In genomic region chr10:66209025-66209424, GRCh38 we compare ENCODE assay signal across 23 cellular contexts.
DNase-seq lines count a peak whose midpoint lies in the region; ATAC-seq, FAIRE-seq and TF ChIP-seq lines count a peak whose summit lies in the region.
"Had no signal": no experiment of that assay in that cellular context is flagged by ENCODE, and none has a peak within 500 bp of the region (broad histone marks: within the 10 kb centered on the region; RNA-seq: fewer than 3 reads in every experiment).

No MANE protein-coding gene starts in this region.

- no peak overlapping the region for H3K4me2 ChIP-seq in astrocyte (ENCODE audit: low read length)
- H3K4me2 ChIP-seq in fibroblast of lung (ENCODE audit: extremely low read depth, insufficient read depth, low read length) = no peak overlapping the region
- H3K4me2 ChIP-seq in mesenchymal stem cell (ENCODE audit: low read length, poor library complexity, severe bottlenecking) = no peak overlapping the region
- H3K4me2 ChIP-seq: BLaER1, GM23338 had no signal

- intact Hi-C loops in Right ventricle myocardium superior (cut with DNase I) = no loop called here

- H3K36me3 Mint-ChIP-seq in astrocyte (ENCODE audit: low read depth, unreplicated experiment) = no peaks in the 10 kb centered on the region
- H3K36me3 Mint-ChIP-seq: CD4-positive, CD25-positive, alpha-beta regulatory T cell; CD8-positive, alpha-beta T cell had no signal

- H3K4me1 Mint-ChIP-seq in astrocyte (ENCODE audit: low read depth, unreplicated experiment) = peaks cover 3% of the 10 kb centered on the region
- H3K4me1 Mint-ChIP-seq: B cell; CD4-positive, CD25-positive, alpha-beta regulatory T cell had no signal

- no peaks in the 10 kb centered on the region for H4K20me1 ChIP-seq in astrocyte (ENCODE audit: insufficient read depth, low read length)
- H4K20me1 ChIP-seq in fibroblast of lung (ENCODE audit: control insufficient read depth, extremely low read depth, insufficient read depth, low read length) = no peaks in the 10 kb centered on the region
- H4K20me1 ChIP-seq: BLaER1 had no signal

- DNase-seq in HS-5 (ENCODE audit: low read depth) (peak; percentile 22), astrocyte (ENCODE audit: low read depth) (peak; percentile 4), fibroblast of lung (ENCODE audit: low read depth in 2 of 2) (peak; percentile 13 to 16), mesenchymal stem cell (peak; percentile 3), amygdala (lab: John Stamatoyannopoulos, UW) (no peak), Right ventricle myocardium superior (no peak)
- no peak for DNase-seq in stimulated activated CD4-positive, alpha-beta T cell treated with anti-CD3 and anti-CD28 coated beads, Interleukin-1b, Interleukin-23, amount 100 ng/mL, for 48 hours
- DNase-seq: Caco-2; CD4-positive, CD25-positive, alpha-beta regulatory T cell; CD8-positive, alpha-beta T cell; DMS153; DND-41; GDM1; H9 had no signal

- H2BK12ac ChIP-seq in mesenchymal stem cell (ENCODE audit: low read length in 2 of 2) = no peak overlapping the region

- H3K4me3 Mint-ChIP-seq in astrocyte (ENCODE audit: unreplicated experiment) = no peak overlapping the region
- H3K4me3 Mint-ChIP-seq: B cell; CD4-positive, CD25-positive, alpha-beta regulatory T cell; CD8-positive, alpha-beta T cell; GM23338; H9 had no signal

- FAIRE-seq in astrocyte (lab: Jason Lieb, UNC) = no peak
- FAIRE-seq: A204.1, GM12878, GM19239 had no signal

- H3K27me3 ChIP-seq in astrocyte (ENCODE audit: insufficient read depth, low read length) (no peaks in the 10 kb centered on the region), fibroblast of lung (ENCODE audit: control insufficient read depth, insufficient read depth, low read length) (no peaks in the 10 kb centered on the region), mesenchymal stem cell (ENCODE audit: control insufficient read depth in 1 of 2, insufficient read depth in 1 of 2, low read length in 2 of 2) (no peaks in the 10 kb centered on the region)
- H3K27me3 ChIP-seq: BLaER1 had no signal

- H3K9me3 ChIP-seq in astrocyte (ENCODE audit: insufficient read depth, low read depth, low read length) = no peaks in the 10 kb centered on the region
- no peaks in the 10 kb centered on the region for H3K9me3 ChIP-seq in fibroblast of lung (ENCODE audit: control insufficient read depth, insufficient read depth, low read depth, low read length)
- H3K9me3 ChIP-seq in mesenchymal stem cell (ENCODE audit: control insufficient read depth, low read length) = no peaks in the 10 kb centered on the region
- H3K9me3 ChIP-seq: BLaER1, Caco-2 had no signal

- H3K79me2 ChIP-seq in astrocyte (ENCODE audit: insufficient read depth, low read length) (no peaks in the 10 kb centered on the region), fibroblast of lung (ENCODE audit: control insufficient read depth, insufficient read depth, low read length) (no peaks in the 10 kb centered on the region)

- H3K27ac Mint-ChIP-seq in astrocyte (ENCODE audit: unreplicated experiment) = no peak overlapping the region
- H3K27ac Mint-ChIP-seq: B cell; CD4-positive, CD25-positive, alpha-beta regulatory T cell; CD8-positive, alpha-beta T cell; GM23338; H9 had no signal

- no peak overlapping the region for H2AFZ ChIP-seq in astrocyte (ENCODE audit: low read depth, low read length)
- H2AFZ ChIP-seq in fibroblast of lung (ENCODE audit: low read length) = no peak overlapping the region
- no peak overlapping the region for H2AFZ ChIP-seq in mesenchymal stem cell (ENCODE audit: low read depth, low read length)
- H2AFZ ChIP-seq: GM23338 had no signal

- no peak overlapping the region for H3K18ac ChIP-seq in mesenchymal stem cell (ENCODE audit: low read depth in 1 of 2, low read length in 2 of 2)

- no peak overlapping the region for H3K27ac ChIP-seq in astrocyte (ENCODE audit: low read depth, low read length)
- H3K27ac ChIP-seq in fibroblast of lung (ENCODE audit: insufficient read depth, low read length) = no peak overlapping the region
- H3K27ac ChIP-seq in mesenchymal stem cell (ENCODE audit: low read length, poor library complexity, severe bottlenecking) = no peak overlapping the region
- H3K27ac ChIP-seq: BLaER1, C4-2B had no signal

- no peak overlapping the region for H2BK15ac ChIP-seq in mesenchymal stem cell (ENCODE audit: low read depth, poor library complexity, severe bottlenecking)

- no peak overlapping the region for H2BK5ac ChIP-seq in mesenchymal stem cell (ENCODE audit: low read depth, low read length, poor library complexity, severe bottlenecking)

- TF ChIP-seq CTCF in astrocyte (IDR thresholded peaks at IDR 0.05; ENCODE audit: insufficient read depth, low read depth, low read length) (no peak), fibroblast of lung (conservative IDR thresholded peaks at IDR 0.05 in 1 of 2, IDR thresholded peaks at IDR 0.05 in 1 of 2; ENCODE audit: low read depth in 1 of 2, low read length in 2 of 2) (no peak)

- no peaks in the 10 kb centered on the region for H3K4me1 ChIP-seq in astrocyte (ENCODE audit: insufficient read depth, low read length)
- H3K4me1 ChIP-seq in fibroblast of lung (ENCODE audit: control insufficient read depth, extremely low read depth, insufficient read depth, low read length) = no peaks in the 10 kb centered on the region
- no peaks in the 10 kb centered on the region for H3K4me1 ChIP-seq in mesenchymal stem cell (ENCODE audit: control insufficient read depth, insufficient read depth, low read depth, low read length)
- H3K4me1 ChIP-seq: BLaER1, Caco-2 had no signal

- no peak overlapping the region for H4K91ac ChIP-seq in mesenchymal stem cell (ENCODE audit: low read length)

- H3K9me3 Mint-ChIP-seq in astrocyte (ENCODE audit: unreplicated experiment) = no peaks in the 10 kb centered on the region
- H3K9me3 Mint-ChIP-seq: CD8-positive, alpha-beta T cell; GM23338; H9 had no signal

- H3K14ac ChIP-seq in mesenchymal stem cell (ENCODE audit: low read length in 2 of 2) = no peak overlapping the region

- H3K4ac ChIP-seq in mesenchymal stem cell (ENCODE audit: low read depth in 1 of 2, low read length in 2 of 2) = no peak overlapping the region

- no peak overlapping the region for H4K8ac ChIP-seq in mesenchymal stem cell (ENCODE audit: low read length)

- H3K79me1 ChIP-seq in mesenchymal stem cell (replicated peaks; ENCODE audit: low read length, poor library complexity, severe bottlenecking) = no peaks in the 10 kb centered on the region

- ATAC-seq in GM19455 (IDR thresholded peaks at IDR 0.05; ENCODE audit: unreplicated experiment) = no peak
- ATAC-seq in Right ventricle myocardium superior (ENCODE audit: poor library complexity) = no peak
- ATAC-seq: CD8-positive, alpha-beta T cell; GM12878; GM23338; HCT116 had no signal

- no peaks in the 10 kb centered on the region for H3K27me3 Mint-ChIP-seq in astrocyte (ENCODE audit: low read depth, unreplicated experiment)
- H3K27me3 Mint-ChIP-seq: B cell; CD4-positive, CD25-positive, alpha-beta regulatory T cell had no signal

- H3K36me3 ChIP-seq in astrocyte (ENCODE audit: insufficient read depth, low read length) = no peaks in the 10 kb centered on the region
- no peaks in the 10 kb centered on the region for H3K36me3 ChIP-seq in fibroblast of lung (ENCODE audit: control insufficient read depth, insufficient read depth, low read length)
- H3K36me3 ChIP-seq in mesenchymal stem cell (ENCODE audit: control insufficient read depth in 1 of 2, insufficient read depth in 2 of 2, low read depth in 1 of 2, low read length in 2 of 2) = no peaks in the 10 kb centered on the region
- H3K36me3 ChIP-seq: BLaER1 had no signal

- H3K4me3 ChIP-seq in astrocyte (ENCODE audit: insufficient read depth, low read depth, low read length) = no peak overlapping the region
- H3K4me3 ChIP-seq in fibroblast of lung (replicated peaks in 1 of 4; ENCODE audit: control extremely low read depth in 1 of 4, insufficient read depth in 1 of 4, low read depth in 3 of 4, low read length in 4 of 4) = no peak overlapping the region
- no peak overlapping the region for H3K4me3 ChIP-seq in mesenchymal stem cell (ENCODE audit: insufficient read depth in 1 of 2, low read depth in 1 of 2, low read length in 2 of 2)
- H3K4me3 ChIP-seq: BLaER1, GM12878, GM23338 had no signal

- no peak overlapping the region for H2BK120ac ChIP-seq in mesenchymal stem cell (ENCODE audit: low read depth, low read length)

- no peak overlapping the region for H3K23ac ChIP-seq in mesenchymal stem cell (ENCODE audit: low read length in 2 of 2)

- no peak overlapping the region for H2AK5ac ChIP-seq in mesenchymal stem cell (ENCODE audit: low read length, severe bottlenecking)

- no peak overlapping the region for H3K9ac ChIP-seq in astrocyte (ENCODE audit: low read length)
- H3K9ac ChIP-seq in fibroblast of lung (ENCODE audit: insufficient read depth, low read length) = no peak overlapping the region
- no peak overlapping the region for H3K9ac ChIP-seq in mesenchymal stem cell (ENCODE audit: low read length)
- H3K9ac ChIP-seq: BLaER1 had no signal

Comparison
In these comparisons a context has a peak if more than half of its experiments do, and no peak if none do; other contexts are left out.
1. DNase-seq: peak in HS-5 (single experiment), astrocyte (single experiment), fibroblast of lung (2 of 2) and mesenchymal stem cell (single experiment); none in stimulated activated CD4-positive, alpha-beta T cell treated with anti-CD3 and anti-CD28 coated beads, Interleukin-1b, Interleukin-23, amount 100 ng/mL, for 48 hours (single experiment), amygdala (0 of 56) and Right ventricle myocardium superior (single experiment).